8 cellular contexts compared by ENCODE assay signal in the genomic region with DNA sequence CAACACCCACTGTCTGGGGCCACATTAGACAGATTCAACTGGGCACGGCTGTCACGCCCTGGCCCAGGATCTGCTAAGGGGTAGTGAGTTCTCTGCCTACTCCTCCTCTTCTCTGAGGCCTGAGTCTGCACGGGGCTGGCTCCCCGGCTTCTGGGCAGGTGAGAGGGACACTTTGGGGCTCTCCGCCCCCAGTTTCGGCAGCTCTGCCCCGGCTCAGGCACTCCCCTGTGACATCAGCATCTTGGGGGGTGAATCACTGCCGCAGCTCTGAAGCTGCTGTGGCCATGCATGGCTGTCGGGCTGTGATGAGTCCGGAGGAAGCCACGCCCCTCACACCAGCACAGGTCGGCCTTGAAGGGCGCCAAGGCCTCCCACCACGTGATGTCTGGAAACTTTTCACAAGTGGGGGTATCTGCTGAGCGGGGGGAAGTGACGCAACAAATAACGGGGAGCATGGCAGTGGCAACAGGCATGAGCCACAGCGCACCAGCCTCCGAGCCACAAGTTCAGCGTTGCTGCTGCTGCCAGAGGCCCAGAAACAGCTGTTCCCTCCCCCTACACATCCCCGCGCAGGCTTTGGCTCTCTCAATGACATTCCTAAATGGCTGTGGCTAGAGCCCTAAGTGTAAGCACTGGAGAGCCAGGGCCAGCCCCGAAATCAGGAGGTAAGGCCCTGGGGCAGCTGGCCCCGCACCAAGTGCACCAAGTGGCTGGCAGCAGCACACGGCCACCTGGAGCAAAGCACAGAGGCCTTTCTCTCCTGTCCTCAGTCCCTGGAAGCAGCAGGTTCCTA. TPM values are rescaled to one million over a fixed set of nuclear protein-coding genes. Genes with fewer than 3 reads are reported as not detected.
DNase-seq lines count a peak whose midpoint lies in the region; ATAC-seq and TF ChIP-seq lines count a peak whose summit lies in the region.

No MANE protein-coding gene starts in this region.

- H3K4me1 Mint-ChIP-seq in Caco-2 (ENCODE audit: low read depth, unreplicated experiment) = peaks cover 17% of the 10 kb centered on the region

- no peak overlapping the region for H3K27ac Mint-ChIP-seq in Caco-2 (ENCODE audit: unreplicated experiment)

- no peak overlapping the region for H3K4me3 Mint-ChIP-seq in Caco-2 (ENCODE audit: unreplicated experiment)

- H3K36me3 Mint-ChIP-seq in Caco-2 (ENCODE audit: insufficient read depth, unreplicated experiment) = peaks cover 23% of the 10 kb centered on the region

- TF ChIP-seq CTCF in choroid plexus epithelial cell (conservative IDR thresholded peaks at IDR 0.05; ENCODE audit: low read depth, low read length) = no peak
- TF ChIP-seq CTCF in lower leg skin (IDR thresholded peaks at IDR 0.05) = no peak
- TF ChIP-seq CTCF in Caco-2 (IDR thresholded peaks at IDR 0.05; ENCODE audit: insufficient read depth in 1 of 2, low read depth in 1 of 2, low read length in 1 of 2, severe bottlenecking in 1 of 2, unreplicated experiment in 1 of 2) = no peak

- POLR2A ChIA-PET in Caco-2 (lab: Charles Lee) = no interaction called here

- peak overlapping the region; percentile 20 for H3K4me3 ChIP-seq in choroid plexus epithelial cell (ENCODE audit: low read depth, low read length)
- no peak overlapping the region for H3K4me3 ChIP-seq in lower leg skin (ENCODE audit: low read depth, poor library complexity, severe bottlenecking)
- H3K4me3 ChIP-seq in Caco-2 (ENCODE audit: low read depth, low read length) = no peak overlapping the region

- H3K27me3 Mint-ChIP-seq in Caco-2 (ENCODE audit: insufficient read depth, unreplicated experiment) = no peaks in the 10 kb centered on the region

- BruUV-seq in Caco-2 (replicated peaks; lab: Mats Ljungman, UMichigan) = no TSS peak

- peak; percentile 54 for ATAC-seq in HG03469 (IDR thresholded peaks at IDR 0.05; ENCODE audit: unreplicated experiment)

- intact Hi-C loops in lower leg skin (cut with DNase I; ENCODE audit: low total_unique reads) = no loop called here
- intact Hi-C loops in Caco-2 (cut with micrococcal nuclease; ENCODE audit: unreplicated experiment) = no loop called here

- WGBS in lower leg skin, 2 donors = 4 to 8% methylated on average over 8 to 25 of the region's 25 CpGs

- H3K9me3 ChIP-seq in Caco-2 = no peaks in the 10 kb centered on the region

- H3K36me3 ChIP-seq in Caco-2 (ENCODE audit: control insufficient read depth, insufficient read depth, low read length) = no peaks in the 10 kb centered on the region

- H3K4me1 ChIP-seq in Caco-2 = peaks cover 10% of the 10 kb centered on the region

- CTCF ChIA-PET in Caco-2 (lab: Charles Lee) = interaction anchor here (0.8 to 1.0 kb wide), 2 partner anchors 26 to 134 kb away, joined by 3 to 6 read pairs; partner anchors contain the start of gene ZBTB17

- TF ChIP-seq POLR2A in lower leg skin (IDR thresholded peaks at IDR 0.05) = no peak

- peak; percentile 88 for DNase-seq in GM19240 (ENCODE audit: insufficient read length, low spot score)
- DNase-seq in activated CD4-positive, alpha-beta T cell treated with anti-CD3 and anti-CD28 coated beads, Interleukin-2, amount 50 U/mL, for 1 hour = peak; percentile 88
- DNase-seq in choroid plexus epithelial cell (ENCODE audit: low read depth) = peak; percentile 95
- DNase-seq in lower leg skin (ENCODE audit: low spot score in 2 of 2) = peak; percentile 92 to 98
- peak; percentile 75 to 86 for DNase-seq in stimulated activated CD4-positive, alpha-beta T cell treated with anti-CD3 and anti-CD28 coated beads, Interleukin-4, amount 100 ng/mL, for 48 hours (ENCODE audit: low read depth in 2 of 2)
- no peak for DNase-seq in Caco-2
- no peak for DNase-seq in OCI-M2 (lab: John Stamatoyannopoulos, UW; ENCODE audit: unreplicated experiment)

- H3K27me3 ChIP-seq in Caco-2 (replicated peaks; ENCODE audit: control insufficient read depth, insufficient read depth, low read length) = no peaks in the 10 kb centered on the region

- no peaks in the 10 kb centered on the region for H3K9me3 Mint-ChIP-seq in Caco-2 (ENCODE audit: unreplicated experiment)

RNA-seq across cellular contexts. Expression of gene ZBTB17, which starts 26.3 kb away (rescaled TPM):
- total RNA-seq in lower leg skin = 10 to 100 TPM; 25.9 to 42.4 (median 29.3) TPM
- 21.5 and 23.5 TPM in 2 replicates for total RNA-seq in Caco-2 (2022)

RNA-seq across cellular contexts. Expression of gene SRARP, which starts 54.4 kb away (rescaled TPM):
- not detected for total RNA-seq in lower leg skin
- 0.16 TPM in 1 of 2 replicates, not detected in the other for total RNA-seq in Caco-2 (2022)

Comparison
In these comparisons a context has a peak if more than half of its experiments do, and no peak if none do; other contexts are left out.
1. DNase-seq: peak in GM19240 (single experiment), activated CD4-positive, alpha-beta T cell treated with anti-CD3 and anti-CD28 coated beads, Interleukin-2, amount 50 U/mL, for 1 hour (single experiment), choroid plexus epithelial cell (single experiment), lower leg skin (2 of 2) and stimulated activated CD4-positive, alpha-beta T cell treated with anti-CD3 and anti-CD28 coated beads, Interleukin-4, amount 100 ng/mL, for 48 hours (2 of 2); none in Caco-2 (0 of 2) and OCI-M2 (single experiment).